ENCODE assay signal across 8 cellular contexts in the genomic region with DNA sequence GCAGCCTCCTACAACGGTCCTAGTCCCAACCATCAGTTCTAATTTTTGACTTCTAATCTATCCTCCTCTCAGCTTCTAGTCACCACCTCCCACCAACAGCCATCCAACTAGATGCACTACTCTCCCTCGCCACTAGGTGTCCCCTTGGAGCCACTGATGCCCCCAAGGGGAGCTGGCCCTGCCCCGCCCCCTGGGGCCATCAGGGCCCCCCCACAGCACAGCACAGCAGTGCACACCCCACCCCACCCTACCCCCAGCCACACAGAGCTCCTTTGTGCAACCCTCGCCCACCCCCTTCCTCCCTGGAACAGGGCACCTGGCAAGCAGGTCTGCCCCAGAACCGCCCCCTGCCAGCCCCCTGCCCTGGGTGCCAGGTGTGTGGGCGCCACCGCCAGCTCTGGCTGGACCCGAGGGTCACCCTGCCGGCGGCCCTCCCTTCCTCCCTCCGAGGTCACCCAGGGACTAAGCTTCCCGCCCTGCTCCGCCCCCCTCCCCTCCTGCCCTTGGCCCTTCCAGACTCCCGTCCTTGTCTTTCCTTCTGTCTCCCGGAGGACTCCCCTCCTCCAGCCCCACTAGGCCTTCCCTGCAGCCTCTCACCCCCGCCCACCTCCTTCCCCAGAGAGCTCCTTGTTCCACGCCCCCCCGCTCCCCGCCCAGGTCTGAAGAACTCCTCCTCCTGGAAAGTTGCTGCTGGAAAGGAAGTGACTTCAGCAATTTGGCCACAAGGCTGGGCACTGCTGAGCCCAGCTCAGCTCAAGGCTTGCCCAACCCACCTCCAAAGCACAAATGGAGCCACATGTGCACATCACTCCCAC. TPM values are rescaled to one million over a fixed set of nuclear protein-coding genes. Genes with fewer than 3 reads are reported as not detected.
A peak's percentile ranks its signal among the peaks of the same experiment; 100 is the strongest.
DNase-seq lines count a peak whose midpoint lies in the region; ATAC-seq, FAIRE-seq and TF ChIP-seq lines count a peak whose summit lies in the region.

No MANE protein-coding gene starts in this region.

- FAIRE-seq in G401.6 (lab: Jason Lieb, UNC): peak; percentile 47

- no peaks in the 10 kb centered on the region for H3K9me3 ChIP-seq in aorta (ENCODE audit: control insufficient read depth, low read length)

- peak overlapping the region in 1 of 2 donors; percentile 48 for H3K27ac ChIP-seq in aorta (ENCODE audit: low read depth in 1 of 2, low read length in 2 of 2)

- 2 to 3% methylated on average over 16 to 19 of the region's 19 CpGs for WGBS in aorta, 2 donors

- H3K4me1 ChIP-seq in aorta (ENCODE audit: control insufficient read depth in 1 of 2, insufficient read depth in 2 of 2, low read length in 2 of 2): peaks cover 0 to 4% of the 10 kb centered on the region in 2 donors

- ATAC-seq in aorta (ENCODE audit: low FRiP score) (peak; percentile 82), HG03442 (IDR thresholded peaks at IDR 0.05; ENCODE audit: unreplicated experiment) (no peak)

- no peaks in the 10 kb centered on the region for H3K27me3 ChIP-seq in aorta (ENCODE audit: control insufficient read depth in 1 of 2, insufficient read depth in 2 of 2, low read length in 1 of 2)

- H3K36me3 ChIP-seq in aorta (ENCODE audit: control insufficient read depth in 1 of 2, insufficient read depth in 2 of 2, low read length in 1 of 2): no peaks in the 10 kb centered on the region

- peak; percentile 85 for TF ChIP-seq CTCF in LNCaP clone FGC (IDR thresholded peaks at IDR 0.05; ENCODE audit: control insufficient read depth, extremely low read depth, insufficient read depth)
- peak; percentile 87 for TF ChIP-seq CTCF in astrocyte of the cerebellum (IDR thresholded peaks at IDR 0.05; ENCODE audit: low read depth, low read length, missing control alignments)
- peak; percentile 91 for TF ChIP-seq CTCF in retinal pigment epithelial cell (conservative IDR thresholded peaks at IDR 0.05; ENCODE audit: low read depth, low read length)

- intact Hi-C loops in aorta (cut with DNase I): loop anchor here (2.0 to 5.0 kb wide), 5 partner anchors 44 to 155 kb away; a partner anchor contains a TSS

- in situ Hi-C loops in astrocyte of the cerebellum (cut with HindIII; ENCODE audit: low sequenced_read_pairs): loop anchor here (10.0 kb wide), 1 partner anchor 48 kb away; a partner anchor contains a TSS

- DNase-seq in LNCaP clone FGC (ENCODE audit: low read depth) (no peak), T-helper 9 cell (peak; percentile 67), astrocyte of the cerebellum (ENCODE audit: low read depth) (peak; percentile 83), hippocampal formation (lab: John Stamatoyannopoulos, UW) (peak; percentile 55 to 70), retinal pigment epithelial cell (ENCODE audit: low read depth) (peak; percentile 71), aorta (peak; percentile 98)

- H3K4me3 ChIP-seq in LNCaP clone FGC (ENCODE audit: low read depth, low read length) (no peak overlapping the region), astrocyte of the cerebellum (ENCODE audit: low read depth, low read length) (no peak overlapping the region), retinal pigment epithelial cell (ENCODE audit: low read length) (no peak overlapping the region), aorta (ENCODE audit: low read length in 2 of 2) (no peak overlapping the region)

RNA-seq across cellular contexts. Expression of a gene that starts 47.0 kb away (rescaled TPM):
- 10 to 100 TPM; 63.5 to 89.1 TPM for total RNA-seq in aorta
- 10 to 100 TPM in 1 of 2 donors, 1 to 10 TPM in 1; 7.8 to 23.9 TPM for polyA plus RNA-seq in aorta
